In the genomic region with DNA sequence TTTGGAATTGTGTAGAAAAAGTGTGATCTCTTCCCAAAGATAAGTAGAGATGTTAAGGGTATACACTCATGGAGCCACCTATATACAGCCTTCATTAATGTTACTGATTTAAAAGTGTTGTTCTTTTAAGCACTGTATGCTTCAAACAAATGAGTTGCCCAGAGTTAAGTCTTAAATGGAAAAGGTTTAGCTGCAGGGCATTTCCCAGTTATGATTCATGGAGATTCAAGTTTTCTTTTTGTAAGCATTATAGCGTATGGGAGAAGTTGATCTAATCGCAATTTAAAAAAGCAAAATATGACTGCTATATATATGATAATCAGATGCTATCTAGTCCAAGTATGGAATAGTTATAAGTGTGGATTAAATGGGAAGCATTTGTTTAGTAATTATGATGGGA, we compare ENCODE assay signal across 17 cellular contexts.
"Had no signal": no experiment of that assay in that cellular context is flagged by ENCODE, and none has a peak within 500 bp of the region (broad histone marks: within the 10 kb centered on the region; RNA-seq: fewer than 3 reads in every experiment).

No MANE protein-coding gene starts in this region.

- ATAC-seq: activated CD8-positive, alpha-beta memory T cell treated with anti-CD3 and anti-CD28 coated beads, Interleukin-2, amount 10 ng/mL, durations not matched to agents 7 days and 5 days; activated T-helper 17 cell treated with anti-CD3 and anti-CD28 coated beads, Interleukin-2, amount 50 U/mL, for 72 hours; lower lobe of right lung had no signal

- DNase-seq: activated B cell treated with CpG ODN at 0.5 μM for 24 hours; activated CD4-positive, alpha-beta memory T cell treated with anti-CD3 and anti-CD28 coated beads, Interleukin-2, amount 10 ng/mL, durations not matched to agents 7 days and 5 days; activated CD4-positive, alpha-beta T cell treated with anti-CD3 and anti-CD28 coated beads for 4 hours; activated CD8-positive, alpha-beta memory T cell treated with anti-CD3 and anti-CD28 coated beads, Interleukin-2, amount 10 ng/mL, durations not matched to agents 7 days and 5 days; activated naive CD4-positive, alpha-beta T cell; erythroblast; foreskin melanocyte; glutamatergic neuron; islet precursor cell; lower lobe of right lung; nephron progenitor cell; nucleus accumbens; stimulated activated naive CD4-positive, alpha-beta T cell; T-helper 1 cell; T-helper 9 cell had no signal

- H3K9me3 ChIP-seq: lower lobe of right lung had no signal

- H3K9me3 Mint-ChIP-seq: activated B cell treated with CpG ODN at 0.5 μM for 24 hours; activated CD4-positive, alpha-beta memory T cell treated with anti-CD3 and anti-CD28 coated beads, Interleukin-2, amount 10 ng/mL, durations not matched to agents 7 days and 5 days; activated T-helper 17 cell treated with anti-CD3 and anti-CD28 coated beads, Interleukin-2, amount 50 U/mL, for 72 hours; nephron progenitor cell had no signal

- H3K27me3 Mint-ChIP-seq: activated B cell treated with CpG ODN at 0.5 μM for 24 hours; activated CD4-positive, alpha-beta memory T cell treated with anti-CD3 and anti-CD28 coated beads, Interleukin-2, amount 10 ng/mL, durations not matched to agents 7 days and 5 days; activated CD8-positive, alpha-beta memory T cell treated with anti-CD3 and anti-CD28 coated beads, Interleukin-2, amount 10 ng/mL, durations not matched to agents 7 days and 5 days; activated T-helper 17 cell treated with anti-CD3 and anti-CD28 coated beads, Interleukin-2, amount 50 U/mL, for 72 hours had no signal

- H3K27ac ChIP-seq: lower lobe of right lung had no signal

- H3K27ac Mint-ChIP-seq: activated B cell treated with CpG ODN at 0.5 μM for 24 hours; activated CD4-positive, alpha-beta memory T cell treated with anti-CD3 and anti-CD28 coated beads, Interleukin-2, amount 10 ng/mL, durations not matched to agents 7 days and 5 days; activated CD8-positive, alpha-beta memory T cell treated with anti-CD3 and anti-CD28 coated beads, Interleukin-2, amount 10 ng/mL, durations not matched to agents 7 days and 5 days; activated T-helper 17 cell treated with anti-CD3 and anti-CD28 coated beads, Interleukin-2, amount 50 U/mL, for 72 hours; nephron progenitor cell had no signal

- H3K4me3 Mint-ChIP-seq: activated B cell treated with CpG ODN at 0.5 μM for 24 hours; activated CD4-positive, alpha-beta memory T cell treated with anti-CD3 and anti-CD28 coated beads, Interleukin-2, amount 10 ng/mL, durations not matched to agents 7 days and 5 days; activated CD8-positive, alpha-beta memory T cell treated with anti-CD3 and anti-CD28 coated beads, Interleukin-2, amount 10 ng/mL, durations not matched to agents 7 days and 5 days; activated T-helper 17 cell treated with anti-CD3 and anti-CD28 coated beads, Interleukin-2, amount 50 U/mL, for 72 hours; nephron progenitor cell had no signal

- H3K4me3 ChIP-seq: lower lobe of right lung had no signal

- FAIRE-seq: astrocyte had no signal
